8 cellular contexts compared by ENCODE assay signal in the genomic region with DNA sequence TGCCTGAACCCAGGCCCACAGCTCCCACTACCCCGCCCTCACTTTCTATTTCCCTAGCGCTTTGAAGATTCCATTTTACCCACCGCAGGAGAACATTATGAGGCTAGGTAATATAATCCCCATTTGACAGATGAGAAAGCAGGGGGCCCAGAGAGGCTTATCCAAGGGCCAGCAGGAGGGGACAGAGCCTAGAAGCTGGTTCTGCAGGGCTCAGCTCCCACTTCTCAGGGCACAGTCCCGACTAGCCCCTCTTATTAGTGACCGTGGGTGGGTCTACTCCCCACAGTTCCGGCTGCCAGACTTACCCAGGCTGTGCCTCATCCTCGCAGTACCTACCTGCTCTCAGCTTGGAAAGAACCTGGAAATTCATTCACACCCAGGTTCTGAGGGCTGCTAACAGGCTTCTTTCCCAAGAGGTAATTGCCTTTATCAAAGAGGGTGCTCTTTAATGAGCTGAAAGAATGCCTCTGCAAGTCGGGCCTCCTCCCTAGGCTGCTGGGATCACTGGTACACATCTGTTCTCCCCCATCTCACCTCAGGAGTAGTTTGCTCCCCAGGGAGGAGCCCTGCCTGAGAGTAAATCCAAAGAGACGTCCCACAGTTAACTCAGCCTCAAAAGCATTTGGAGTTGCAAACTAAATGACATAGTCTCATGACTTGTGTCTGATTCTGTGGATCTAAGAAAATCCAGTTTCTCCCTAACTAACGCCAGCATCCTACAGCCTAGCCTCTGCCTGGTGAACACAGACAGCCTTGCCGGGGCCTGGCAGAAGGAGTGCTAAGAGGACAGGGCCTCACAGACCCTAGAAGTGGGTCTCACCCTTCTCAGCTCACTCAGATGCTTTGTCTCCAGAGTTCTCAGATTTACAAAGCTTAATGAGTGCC.
DNase-seq lines count a peak whose midpoint lies in the region; ATAC-seq and TF ChIP-seq lines count a peak whose summit lies in the region.

No MANE protein-coding gene starts in this region.

- H3K27ac ChIP-seq in gastroesophageal sphincter (peak overlapping the region; percentile 4 to 79 (median 78)), spleen (peak overlapping the region; percentile 75 to 93 (median 88))

- no peak for TF ChIP-seq EP300 in gastroesophageal sphincter (IDR thresholded peaks at IDR 0.05)

- WGBS in gastroesophageal sphincter (ENCODE audit: low coverage in 1 of 2), 2 donors = 52 to 86% methylated on average over 6 to 10 of the region's 11 CpGs
- WGBS in spleen, 5 donors = 47 to 53% (median 49%) methylated on average over 8 to 11 of the region's 11 CpGs

- no peaks in the 10 kb centered on the region for H3K27me3 ChIP-seq in gastroesophageal sphincter
- H3K27me3 ChIP-seq in spleen (replicated peaks in 1 of 7) = no peaks in the 10 kb centered on the region

- TF ChIP-seq POLR2A in gastroesophageal sphincter (IDR thresholded peaks at IDR 0.05) (no peak), spleen (IDR thresholded peaks at IDR 0.05) (no peak)

- H3K9me3 ChIP-seq in gastroesophageal sphincter (no peaks in the 10 kb centered on the region), spleen (no peaks in the 10 kb centered on the region)

- H3K4me3 ChIP-seq in WI38 (ENCODE audit: low read depth, low read length) (peak overlapping the region; percentile 32; the same call in 1 of the 2 replicates), gastroesophageal sphincter (no peak overlapping the region), spleen (peak overlapping the region in 1 of 8 donors; percentile 17)

- ATAC-seq in GM19452 (IDR thresholded peaks at IDR 0.05; ENCODE audit: unreplicated experiment) = peak; percentile 44
- ATAC-seq in HG03442 (IDR thresholded peaks at IDR 0.05; ENCODE audit: unreplicated experiment) = peak; percentile 39
- ATAC-seq in gastroesophageal sphincter = no peak

- DNase-seq in D341Med (ENCODE audit: low spot score) (peak; percentile 57), spleen (peak; percentile 70), NCI-H128 (lab: John Stamatoyannopoulos, UW; ENCODE audit: unreplicated experiment) (no peak), COR-L47 (lab: John Stamatoyannopoulos, UW) (no peak)

- no peaks in the 10 kb centered on the region for H3K36me3 ChIP-seq in gastroesophageal sphincter
- H3K36me3 ChIP-seq in spleen = no peaks in the 10 kb centered on the region

- H3K4me1 ChIP-seq in gastroesophageal sphincter (peaks cover 0 to 31% (median 21%) of the 10 kb centered on the region in 3 donors), spleen (peaks cover 30 to 94% (median 75%) of the 10 kb centered on the region in 6 donors)

- TF ChIP-seq CTCF in WI38 (IDR thresholded peaks at IDR 0.05; ENCODE audit: low read depth, low read length) = no peak
- TF ChIP-seq CTCF in gastroesophageal sphincter (IDR thresholded peaks at IDR 0.05) = no peak
- no peak for TF ChIP-seq CTCF in spleen (IDR thresholded peaks at IDR 0.05 in 8 of 11, conservative IDR thresholded peaks at IDR 0.05 in 3 of 11)

- intact Hi-C loops in spleen (cut with DNase I; ENCODE audit: low total_unique reads) = loop anchor here (10.0 kb wide), 1 partner anchor 128 kb away; a partner anchor contains a TSS

Comparison
In these comparisons a context has a peak if more than half of its experiments do, and no peak if none do; other contexts are left out.
1. DNase-seq: peak in D341Med (single experiment) and spleen (single experiment); none in NCI-H128 (single experiment) and COR-L47 (single experiment).